ENCODE assay signal across 8 cellular contexts in genomic region chr7:4776160-4776623, GRCh38. TPM values are rescaled to one million over a fixed set of nuclear protein-coding genes. Genes with fewer than 3 reads are reported as not detected.
A peak's percentile ranks its signal among the peaks of the same experiment; 100 is the strongest.
DNase-seq lines count a peak whose midpoint lies in the region; ATAC-seq and TF ChIP-seq lines count a peak whose summit lies in the region.

No MANE protein-coding gene starts in this region.

- H3K36me3 Mint-ChIP-seq in activated CD4-positive, alpha-beta T cell treated with anti-CD3 and anti-CD28 coated beads, Interleukin-2, amount 10 ng/mL, durations not matched to agents 7 days and 5 days (ENCODE audit: low read depth), result peaks cover 14% of the 10 kb centered on the region

- POLR2A ChIA-PET in activated CD4-positive, alpha-beta T cell treated with anti-CD3 and anti-CD28 coated beads, Interleukin-2, amount 10 ng/mL, durations not matched to agents 7 days and 5 days (lab: Charles Lee), result interaction anchor here (0.6 kb wide), 1 partner anchor 1476 kb away, joined by 4 read pairs; no protein-coding TSS in a partner anchor

- no peak for ATAC-seq in thoracic aorta (ENCODE audit: insufficient number of reproducible peaks, low FRiP score, low read depth)
- no peak for ATAC-seq in HG02884 (IDR thresholded peaks at IDR 0.05; ENCODE audit: unreplicated experiment)

- H3K27ac ChIP-seq in ascending aorta (peak overlapping the region; percentile 90 to 95), layer of hippocampus (ENCODE audit: low read depth, low read length) (peak overlapping the region; percentile 89), thoracic aorta (peak overlapping the region; percentile 81 to 97)

- TF ChIP-seq CTCF in ascending aorta (IDR thresholded peaks at IDR 0.05) (no peak), thoracic aorta (IDR thresholded peaks at IDR 0.05) (no peak)

- DNase-seq in activated CD4-positive, alpha-beta T cell treated with anti-CD3 and anti-CD28 coated beads, Interleukin-2, amount 10 ng/mL, durations not matched to agents 7 days and 5 days, result no peak
- DNase-seq in activated CD4-positive, alpha-beta T cell treated with anti-CD3 and anti-CD28 coated beads, Interleukin-2, amount 50 U/mL, for 4 hours, result no peak
- no peak for DNase-seq in ascending aorta (ENCODE audit: low spot score in 2 of 2)
- DNase-seq in thoracic aorta (ENCODE audit: low spot score), result no peak
- DNase-seq in NCI-H1105 treated with DMSO at 0.1 percent for 48 hours (lab: John Stamatoyannopoulos, UW), result no peak
- no peak for DNase-seq in SIG-M5 (lab: John Stamatoyannopoulos, UW)

- H3K27me3 ChIP-seq in ascending aorta, result no peaks in the 10 kb centered on the region
- no peaks in the 10 kb centered on the region for H3K27me3 ChIP-seq in layer of hippocampus (ENCODE audit: control insufficient read depth, insufficient read depth, low read length)
- no peaks in the 10 kb centered on the region for H3K27me3 ChIP-seq in thoracic aorta (replicated peaks; ENCODE audit: insufficient read depth)

- H3K4me1 ChIP-seq in ascending aorta (peaks cover 8 to 12% of the 10 kb centered on the region in 2 donors), thoracic aorta (ENCODE audit: control insufficient read depth in 1 of 2, low read depth in 2 of 2) (peaks cover 18 to 34% of the 10 kb centered on the region in 2 donors)

- H3K4me3 Mint-ChIP-seq in activated CD4-positive, alpha-beta T cell treated with anti-CD3 and anti-CD28 coated beads, Interleukin-2, amount 10 ng/mL, durations not matched to agents 7 days and 5 days, result peak overlapping the region; percentile 98

- H3K36me3 ChIP-seq in ascending aorta (peaks cover 7 to 16% of the 10 kb centered on the region in 2 donors), thoracic aorta (peaks cover 4% of the 10 kb centered on the region)

- intact Hi-C loops in ascending aorta (cut with DNase I), result loop anchor here (5.0 to 10.0 kb wide), 3 partner anchors 59 to 199 kb away; partner anchors contain the start of gene RADIL

- H3K27ac Mint-ChIP-seq in activated CD4-positive, alpha-beta T cell treated with anti-CD3 and anti-CD28 coated beads, Interleukin-2, amount 10 ng/mL, durations not matched to agents 7 days and 5 days, result peak overlapping the region; percentile 98

- peak overlapping the region; percentile 98 to 100 for H3K4me3 ChIP-seq in ascending aorta
- peak overlapping the region; percentile 80 for H3K4me3 ChIP-seq in thoracic aorta

- CTCF ChIA-PET in activated CD4-positive, alpha-beta T cell treated with anti-CD3 and anti-CD28 coated beads, Interleukin-2, amount 10 ng/mL, durations not matched to agents 7 days and 5 days (lab: Charles Lee), result interaction anchor here (0.6 to 3.2 kb wide), 5 partner anchors 8 to 73 kb away, joined by 3 to 20 read pairs (median 7); no protein-coding TSS in a partner anchor

- H3K27me3 Mint-ChIP-seq in activated CD4-positive, alpha-beta T cell treated with anti-CD3 and anti-CD28 coated beads, Interleukin-2, amount 10 ng/mL, durations not matched to agents 7 days and 5 days, result no peaks in the 10 kb centered on the region

- H3K9me3 Mint-ChIP-seq in activated CD4-positive, alpha-beta T cell treated with anti-CD3 and anti-CD28 coated beads, Interleukin-2, amount 10 ng/mL, durations not matched to agents 7 days and 5 days, result no peaks in the 10 kb centered on the region

- H3K9me3 ChIP-seq in ascending aorta (no peaks in the 10 kb centered on the region), thoracic aorta (no peaks in the 10 kb centered on the region)

- H3K4me1 Mint-ChIP-seq in activated CD4-positive, alpha-beta T cell treated with anti-CD3 and anti-CD28 coated beads, Interleukin-2, amount 10 ng/mL, durations not matched to agents 7 days and 5 days, result peaks cover 40% of the 10 kb centered on the region

RNA-seq across cellular contexts. Expression of gene AP5Z1, which starts 0.8 kb away (rescaled TPM):
- 10 to 100 TPM; 61.1 to 71.3 TPM for total RNA-seq in activated CD4-positive, alpha-beta T cell treated with anti-CD3 and anti-CD28 coated beads, Interleukin-2, amount 10 ng/mL, durations not matched to agents 7 days and 5 days
- total RNA-seq in ascending aorta (115 TPM), thoracic aorta (10 to 100 TPM; 40.3 to 42.0 TPM)
